In genomic region chr13:100051070-100051469, GRCh38 we compare ENCODE assay signal across 1 cellular context.
TF ChIP-seq lines count a peak whose summit lies in the region.

No MANE protein-coding gene starts in this region.

TF ChIP-seq in H1, 55 proteins besides CTCF, POLR2A, EP300 and RAD21 (continued from another document):
- TF ChIP-seq TAF1 (IDR thresholded peaks at IDR 0.05; ENCODE audit: low read depth, low read length) (no peak), RBBP5 (IDR thresholded peaks at IDR 0.05; ENCODE audit: borderline replicate concordance, low read depth, low read length) (no peak), POU5F1 (IDR thresholded peaks at IDR 0.05; ENCODE audit: low read depth, low read length) (no peak), CBX8 (IDR thresholded peaks at IDR 0.05; ENCODE audit: borderline replicate concordance, low read depth, low read length) (no peak), SP4 (IDR thresholded peaks at IDR 0.05; ENCODE audit: low read length) (no peak), NANOG (IDR thresholded peaks at IDR 0.05; ENCODE audit: insufficient read depth, low read depth, low read length, poor library complexity, severe bottlenecking) (no peak), POLR2AphosphoS5 (IDR thresholded peaks at IDR 0.05; ENCODE audit: low read depth, low read length) (no peak), SIRT6 (IDR thresholded peaks at IDR 0.05; ENCODE audit: low read length) (no peak), BCL11A (IDR thresholded peaks at IDR 0.05; ENCODE audit: low read depth in 2 of 2, low read length in 2 of 2) (no peak)
